In genomic region chr13:110648155-110648819, GRCh38 we compare ENCODE assay signal across 1 cellular context.
TF ChIP-seq lines count a peak whose summit lies in the region.

No MANE protein-coding gene starts in this region.

TF ChIP-seq in IMR-90, 13 proteins besides CTCF, POLR2A, EP300 and RAD21:
- TF ChIP-seq ELK1 (IDR thresholded peaks at IDR 0.05; ENCODE audit: borderline replicate concordance, low read depth, low read length) (no peak), RFX5 (IDR thresholded peaks at IDR 0.05; ENCODE audit: low read depth, low read length) (no peak), SMC3 (IDR thresholded peaks at IDR 0.05; ENCODE audit: low read depth, low read length) (no peak), NFE2L2 (IDR thresholded peaks at IDR 0.05; ENCODE audit: low read depth, low read length) (no peak), MXI1 (IDR thresholded peaks at IDR 0.05; ENCODE audit: borderline replicate concordance, low read depth, low read length) (no peak)
